Comparison of ENCODE assay signal across 14 cellular contexts in the genomic region with DNA sequence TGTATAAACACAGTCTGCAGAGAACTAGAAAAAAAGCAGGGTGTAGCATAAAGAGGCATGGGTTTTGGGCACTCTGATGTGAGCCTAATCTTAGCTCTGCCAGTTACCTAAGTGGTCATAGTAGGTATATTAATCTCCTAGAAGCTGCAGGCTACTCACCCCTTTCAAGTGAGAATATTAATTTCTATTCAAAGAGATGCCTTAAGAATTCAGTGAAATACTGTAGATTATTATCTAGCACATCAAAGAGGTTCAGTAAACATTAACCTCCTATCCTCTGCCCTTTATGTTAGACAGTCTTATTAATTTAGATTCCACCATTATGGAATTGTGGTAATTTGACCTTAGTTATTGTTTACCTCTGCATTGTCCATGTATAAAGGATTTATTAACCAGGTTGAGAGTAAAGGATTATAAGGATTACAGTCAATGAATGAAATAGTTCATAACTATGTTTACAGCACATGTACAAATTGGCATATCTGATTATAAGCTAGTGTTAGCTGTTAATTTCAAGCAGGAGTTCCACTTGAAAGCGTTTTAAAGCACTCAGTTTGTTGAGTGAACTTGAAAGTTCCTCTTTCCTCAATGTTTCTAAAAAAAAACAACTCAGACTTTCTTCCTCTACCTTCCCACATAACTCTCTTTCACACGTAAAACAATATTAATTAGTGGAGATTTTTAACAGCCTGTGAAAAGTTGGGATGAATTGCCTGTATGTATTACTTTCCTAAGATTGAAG.
DNase-seq lines count a peak whose midpoint lies in the region; ATAC-seq, FAIRE-seq and TF ChIP-seq lines count a peak whose summit lies in the region.
"Had no signal": no experiment of that assay in that cellular context is flagged by ENCODE, and none has a peak within 500 bp of the region (broad histone marks: within the 10 kb centered on the region; RNA-seq: fewer than 3 reads in every experiment).

No MANE protein-coding gene starts in this region.

- peak overlapping the region; percentile 50 for H3K4me2 ChIP-seq in GM12878 (ENCODE audit: control insufficient read depth, insufficient read depth)

- H3K4me3 Mint-ChIP-seq in CD4-positive, alpha-beta memory T cell = no peak overlapping the region
- H3K4me3 Mint-ChIP-seq: brain had no signal

- FAIRE-seq in GM12878 (lab: Jason Lieb, UNC) = peak; percentile 74

- H3K9me3 Mint-ChIP-seq in CD4-positive, alpha-beta memory T cell = no peaks in the 10 kb centered on the region
- H3K9me3 Mint-ChIP-seq: brain had no signal

- intact Hi-C loops in GM12878 (cut with micrococcal nuclease; ENCODE audit: unreplicated experiment) = no loop called here
- intact Hi-C loops in CD4-positive, alpha-beta memory T cell (cut with micrococcal nuclease) = no loop called here

- H3K79me2 ChIP-seq in GM12878 (ENCODE audit: control insufficient read depth, insufficient read depth, low read length) = no peaks in the 10 kb centered on the region

- peaks cover 16 to 17% of the 10 kb centered on the region in 2 donors for H3K36me3 Mint-ChIP-seq in CD4-positive, alpha-beta memory T cell

- H3K27me3 ChIP-seq in GM12878 (replicated peaks in 1 of 2; ENCODE audit: control insufficient read depth in 2 of 2, insufficient read depth in 2 of 2, low read length in 1 of 2) = no peaks in the 10 kb centered on the region
- H3K27me3 ChIP-seq in CD4-positive, alpha-beta memory T cell (ENCODE audit: insufficient read depth, low read length) = no peaks in the 10 kb centered on the region
- H3K27me3 ChIP-seq: heart right ventricle had no signal

- H3K4me3 ChIP-seq in GM12878 = no peak overlapping the region
- H3K4me3 ChIP-seq in CD4-positive, alpha-beta memory T cell (ENCODE audit: low read length in 2 of 2) = no peak overlapping the region
- H3K4me3 ChIP-seq: heart right ventricle, psoas muscle had no signal

- CTCF ChIA-PET in GM12878 (lab: Yijun Ruan, JAX) = interaction anchor here (1.0 to 1.6 kb wide), 4 partner anchors 9 to 504 kb away, joined by 3 to 11 read pairs (median 3); no protein-coding TSS in a partner anchor
- CTCF ChIA-PET in CD4-positive, alpha-beta memory T cell (lab: Charles Lee; ENCODE audit: partially characterized antibody) = no interaction called here

- RAD21 ChIA-PET in GM12878 (lab: Charles Lee; ENCODE audit: unreplicated experiment) = interaction anchor here (0.6 to 3.4 kb wide), 5 partner anchors 10 to 583 kb away, joined by 3 to 15 read pairs (median 3); no protein-coding TSS in a partner anchor

- no TSS peak for BruUV-seq in GM12878 (replicated peaks; lab: Mats Ljungman, UMichigan)

- no peak overlapping the region; the same call in 1 of the 2 replicates for H3K27ac ChIP-seq in GM12878 (ENCODE audit: control insufficient read depth, insufficient read depth)
- H3K27ac ChIP-seq in CD4-positive, alpha-beta memory T cell (ENCODE audit: low read depth, low read length) = no peak overlapping the region
- H3K27ac ChIP-seq: heart right ventricle, psoas muscle had no signal

- in situ Hi-C loops in GM12878 (cut with MboI) = no loop called here

- H4K20me1 ChIP-seq in GM12878 (ENCODE audit: control insufficient read depth, insufficient read depth) = no peaks in the 10 kb centered on the region

- POLR2A ChIA-PET in GM12878 (lab: Charles Lee) = no interaction called here
- POLR2A ChIA-PET in CD4-positive, alpha-beta memory T cell (lab: Charles Lee; ENCODE audit: partially characterized antibody) = no interaction called here

- no peak for TF ChIP-seq POLR2A in GM12878 (IDR thresholded peaks at IDR 0.05; ENCODE audit: low read depth, low read length)

- no peak for TF ChIP-seq EP300 in GM12878 (IDR thresholded peaks at IDR 0.05; ENCODE audit: borderline replicate concordance in 1 of 2, control insufficient read depth in 1 of 2, low read depth in 2 of 2, low read length in 2 of 2)

- no peak overlapping the region for H3K9ac ChIP-seq in GM12878 (ENCODE audit: control insufficient read depth, insufficient read depth, low read length)

- H3K36me3 ChIP-seq in GM12878 (ENCODE audit: control insufficient read depth in 2 of 2, insufficient read depth in 2 of 2, low read length in 1 of 2) = peaks cover 0 to 2% of the 10 kb centered on the region in 2 experiments; a peak in 1 of 4 replicates
- no peaks in the 10 kb centered on the region for H3K36me3 ChIP-seq in CD4-positive, alpha-beta memory T cell (ENCODE audit: insufficient read depth, low read length)

- H3K27ac Mint-ChIP-seq in CD4-positive, alpha-beta memory T cell = no peak overlapping the region
- H3K27ac Mint-ChIP-seq: brain had no signal

- ATAC-seq in GM18511 (IDR thresholded peaks at IDR 0.05; ENCODE audit: unreplicated experiment) (peak; percentile 78), GM21576 (IDR thresholded peaks at IDR 0.05; ENCODE audit: unreplicated experiment) (peak; percentile 62), HG03378 (IDR thresholded peaks at IDR 0.05; ENCODE audit: unreplicated experiment) (peak; percentile 75), GM12878 (peak; percentile 70)
- ATAC-seq: heart right ventricle, PC-3, psoas muscle had no signal

- H3K9me3 ChIP-seq in GM12878 (replicated peaks; ENCODE audit: control insufficient read depth, insufficient read depth, low read length) = no peaks in the 10 kb centered on the region; the same call in 2 of the 3 replicates
- H3K9me3 ChIP-seq in CD4-positive, alpha-beta memory T cell (ENCODE audit: control insufficient read depth in 1 of 2, low read length in 2 of 2) = no peaks in the 10 kb centered on the region
- H3K9me3 ChIP-seq: heart right ventricle, psoas muscle had no signal

- no peak for DNase-seq in GM12878 (ENCODE audit: low read depth, low spot score)
- no peak for DNase-seq in CD4-positive, alpha-beta memory T cell
- DNase-seq in NCI-H345 (lab: John Stamatoyannopoulos, UW) = no peak
- DNase-seq in T-helper 9 cell = no peak
- no peak for DNase-seq in AG08395 (ENCODE audit: low spot score)
- DNase-seq: activated T-cell treated with anti-CD3 and anti-CD28 coated beads, Interleukin-2, amount 50 U/mL, for 48 hours; heart right ventricle; NCI-H1436 treated with DMSO at 0.1 percent for 48 hours; PC-3; psoas muscle had no signal

- 2% methylated on average over 2 of the region's 2 CpGs for WGBS in GM12878 (ENCODE audit: insufficient coverage, insufficient replicate concordance, low lambda C conversion rate, missing lambda C conversion rate)

- H3K4me1 ChIP-seq in GM12878 (ENCODE audit: control insufficient read depth, insufficient read depth, low read length) = peaks cover 2% of the 10 kb centered on the region; the same call in 1 of the 2 replicates
- no peaks in the 10 kb centered on the region for H3K4me1 ChIP-seq in CD4-positive, alpha-beta memory T cell (ENCODE audit: insufficient read depth, low read length)
- H3K4me1 ChIP-seq: heart right ventricle, psoas muscle had no signal

- H3K27me3 Mint-ChIP-seq in CD4-positive, alpha-beta memory T cell = no peaks in the 10 kb centered on the region
- H3K27me3 Mint-ChIP-seq: brain had no signal

- SMC1A ChIA-PET in GM12878 (lab: Charles Lee; ENCODE audit: uncharacterized antibody, unreplicated experiment) = interaction anchor here (0.7 to 5.6 kb wide), 7 partner anchors 10 to 506 kb away, joined by 3 to 39 read pairs (median 4); no protein-coding TSS in a partner anchor

- H2AFZ ChIP-seq in GM12878 (ENCODE audit: control insufficient read depth, low read depth, low read length) = peak overlapping the region; percentile 45; the same call in 1 of the 2 replicates

- no peak for TF ChIP-seq CTCF in GM12878 (IDR thresholded peaks at IDR 0.05 in 2 of 3, conservative IDR thresholded peaks at IDR 0.05 in 1 of 3; ENCODE audit: control insufficient read depth in 2 of 3, extremely low read depth in 1 of 3, insufficient read depth in 1 of 3, low read depth in 3 of 3, low read length in 3 of 3)

- H3K4me1 Mint-ChIP-seq in CD4-positive, alpha-beta memory T cell = no peaks in the 10 kb centered on the region
- H3K4me1 Mint-ChIP-seq: brain had no signal

- TF ChIP-seq RAD21 in GM12878 (IDR thresholded peaks at IDR 0.05; ENCODE audit: insufficient read depth, low read depth, low read length) = no peak

TF ChIP-seq in GM12878, 131 proteins besides CTCF, POLR2A, EP300 and RAD21 (continues in another document):
- TF ChIP-seq RELB (IDR thresholded peaks at IDR 0.05; ENCODE audit: low read depth) (0 out of 2 replicates have a peak, but pooled peaks have one; percentile 33), HCFC1 (IDR thresholded peaks at IDR 0.05; ENCODE audit: low read length) (no peak)
